ENCODE assay signal across 28 cellular contexts in genomic region chrX:46465203-46465602, GRCh38.
"Had no signal": no experiment of that assay in that cellular context is flagged by ENCODE, and none has a peak within 500 bp of the region (broad histone marks: within the 10 kb centered on the region; RNA-seq: fewer than 3 reads in every experiment).

No MANE protein-coding gene starts in this region.

- H3K9me3 Mint-ChIP-seq: activated CD8-positive, alpha-beta T cell treated with anti-CD3 and anti-CD28 coated beads for 36 hours; activated T-cell treated with anti-CD3 and anti-CD28 coated beads, Interleukin-2, amount 50 U/mL, for 4 hours; activated T-helper 17 cell treated with anti-CD3 and anti-CD28 coated beads, Interleukin-2, amount 50 U/mL, for 72 hours; central memory CD8-positive, alpha-beta T cell; dendritic cell treated with granulocyte-macrophage colony-stimulating factor and Interleukin-4, amounts not matched to agents 40 ng/mL and 50 ng/mL, for 4 days had no signal

- H3K4me3 Mint-ChIP-seq: activated CD8-positive, alpha-beta T cell treated with anti-CD3 and anti-CD28 coated beads for 36 hours; activated naive CD8-positive, alpha-beta T cell treated with anti-CD3 and anti-CD28 coated beads for 36 hours; activated naive CD8-positive, alpha-beta T cell treated with anti-CD3 and anti-CD28 coated beads, Interleukin-2, amount 50 U/mL, for 24 hours; activated T-cell treated with anti-CD3 and anti-CD28 coated beads, Interleukin-2, amount 50 U/mL, for 4 hours; activated T-helper 17 cell treated with anti-CD3 and anti-CD28 coated beads, Interleukin-2, amount 50 U/mL, for 72 hours; central memory CD8-positive, alpha-beta T cell; dendritic cell treated with granulocyte-macrophage colony-stimulating factor and Interleukin-4, amounts not matched to agents 40 ng/mL and 50 ng/mL, for 4 days; endodermal cell had no signal

- H3K27ac ChIP-seq: adrenal gland, body of pancreas, coronary artery, dorsolateral prefrontal cortex, esophagus squamous epithelium, gastroesophageal sphincter, heart right ventricle had no signal

- H3K27me3 ChIP-seq: body of pancreas, esophagus squamous epithelium, gastroesophageal sphincter had no signal

- H3K27ac Mint-ChIP-seq: activated CD8-positive, alpha-beta T cell treated with anti-CD3 and anti-CD28 coated beads for 36 hours; activated naive CD8-positive, alpha-beta T cell treated with anti-CD3 and anti-CD28 coated beads for 36 hours; activated naive CD8-positive, alpha-beta T cell treated with anti-CD3 and anti-CD28 coated beads, Interleukin-2, amount 50 U/mL, for 24 hours; activated T-helper 17 cell treated with anti-CD3 and anti-CD28 coated beads, Interleukin-2, amount 50 U/mL, for 72 hours; dendritic cell treated with granulocyte-macrophage colony-stimulating factor and Interleukin-4, amounts not matched to agents 40 ng/mL and 50 ng/mL, for 4 days; endodermal cell had no signal

- H3K4me3 ChIP-seq: adrenal gland, body of pancreas, coronary artery, dorsolateral prefrontal cortex, esophagus squamous epithelium, gastroesophageal sphincter, heart right ventricle had no signal

- H3K9me3 ChIP-seq: adrenal gland, body of pancreas, gastroesophageal sphincter had no signal

- ATAC-seq: activated CD8-positive, alpha-beta T cell treated with anti-CD3 and anti-CD28 coated beads for 36 hours; activated naive CD8-positive, alpha-beta T cell treated with anti-CD3 and anti-CD28 coated beads, Interleukin-2, amount 50 U/mL, for 24 hours; activated T-cell treated with anti-CD3 and anti-CD28 coated beads, Interleukin-2, amount 50 U/mL, for 4 hours; activated T-helper 17 cell treated with anti-CD3 and anti-CD28 coated beads, Interleukin-2, amount 50 U/mL, for 72 hours; body of pancreas; gastroesophageal sphincter; heart right ventricle had no signal

- H3K27me3 Mint-ChIP-seq: activated CD8-positive, alpha-beta T cell treated with anti-CD3 and anti-CD28 coated beads for 36 hours; activated naive CD8-positive, alpha-beta T cell treated with anti-CD3 and anti-CD28 coated beads for 36 hours; activated naive CD8-positive, alpha-beta T cell treated with anti-CD3 and anti-CD28 coated beads, Interleukin-2, amount 50 U/mL, for 24 hours; activated T-helper 17 cell treated with anti-CD3 and anti-CD28 coated beads, Interleukin-2, amount 50 U/mL, for 72 hours; central memory CD8-positive, alpha-beta T cell; dendritic cell treated with granulocyte-macrophage colony-stimulating factor and Interleukin-4, amounts not matched to agents 40 ng/mL and 50 ng/mL, for 4 days had no signal

- H3K4me1 ChIP-seq: adrenal gland, body of pancreas, esophagus squamous epithelium, gastroesophageal sphincter, heart right ventricle had no signal

- DNase-seq: activated CD4-positive, alpha-beta T cell treated with anti-CD3 and anti-CD28 coated beads for 48 hours; activated CD4-positive, alpha-beta T cell treated with anti-CD3 and anti-CD28 coated beads, Interleukin-2, amount 50 U/mL, for 1 hour; activated CD4-positive, alpha-beta T cell treated with anti-CD3 and anti-CD28 coated beads, Interleukin-2, amount 50 U/mL, for 48 hours; activated CD8-positive, alpha-beta memory T cell treated with anti-CD3 and anti-CD28 coated beads for 24 hours; activated CD8-positive, alpha-beta T cell treated with anti-CD3 and anti-CD28 coated beads for 36 hours; activated effector memory CD4-positive, alpha-beta T cell treated with Interleukin-2 at 50 U/mL for 16 hours; activated gamma-delta T cell treated with Interleukin-2 at 50 U/mL for 16 hours; activated naive CD4-positive, alpha-beta T cell treated with anti-CD3 and anti-CD28 coated beads, Interleukin-2, amount 50 U/mL, for 16 hours; activated naive CD4-positive, alpha-beta T cell treated with Interleukin-2 at 50 U/mL for 16 hours; activated naive CD8-positive, alpha-beta T cell treated with anti-CD3 and anti-CD28 coated beads for 36 hours; activated naive CD8-positive, alpha-beta T cell treated with anti-CD3 and anti-CD28 coated beads, Interleukin-2, amount 50 U/mL, for 24 hours; activated T-cell treated with anti-CD3 and anti-CD28 coated beads, Interleukin-2, amount 50 U/mL, for 4 hours; adrenal gland; amygdala; aorta; body of pancreas; dorsolateral prefrontal cortex; effector memory CD4-positive, alpha-beta T cell; endodermal cell; esophagus squamous epithelium; foreskin melanocyte; heart right ventricle; T-helper 2 cell had no signal

- H3K4me1 Mint-ChIP-seq: endodermal cell had no signal
